In the genomic region with DNA sequence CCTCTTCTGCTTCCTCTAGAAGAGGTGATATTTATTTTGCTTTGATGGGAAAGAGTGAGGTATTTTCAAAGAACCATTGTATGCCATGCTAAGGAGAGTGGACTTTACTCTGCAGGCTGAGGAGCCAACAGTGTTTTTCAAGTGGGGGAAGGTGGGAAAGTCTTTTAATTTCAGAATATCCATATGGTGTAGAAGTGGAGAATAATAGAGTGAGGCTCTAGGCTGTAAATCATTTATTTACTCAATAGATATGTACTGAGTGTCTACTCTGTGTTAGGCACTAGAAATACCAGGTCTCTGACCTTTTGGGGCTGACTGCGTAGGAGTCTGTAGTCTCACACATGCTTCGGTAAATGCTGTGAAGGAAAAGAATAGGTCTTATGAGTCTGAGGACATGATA, we compare ENCODE assay signal across 21 cellular contexts. TPM values are rescaled to one million over a fixed set of nuclear protein-coding genes. Genes with fewer than 3 reads are reported as not detected.
DNase-seq lines count a peak whose midpoint lies in the region; ATAC-seq and TF ChIP-seq lines count a peak whose summit lies in the region.
"Had no signal": no experiment of that assay in that cellular context is flagged by ENCODE, and none has a peak within 500 bp of the region (broad histone marks: within the 10 kb centered on the region; RNA-seq: fewer than 3 reads in every experiment).

No MANE protein-coding gene starts in this region.

- ATAC-seq in activated CD8-positive, alpha-beta T cell treated with anti-CD3 and anti-CD28 coated beads for 36 hours: peak; percentile 51
- ATAC-seq in activated CD8-positive, alpha-beta T cell treated with anti-CD3 and anti-CD28 coated beads, Interleukin-2, amount 10 ng/mL, durations not matched to agents 7 days and 5 days: no peak
- ATAC-seq in HG02798 (IDR thresholded peaks at IDR 0.05; ENCODE audit: poor library complexity, unreplicated experiment) (no peak), natural killer cell (no peak)
- ATAC-seq: GM12878, GM23338, Right ventricle myocardium inferior had no signal

- H3K36me3 Mint-ChIP-seq in activated CD8-positive, alpha-beta T cell treated with anti-CD3 and anti-CD28 coated beads for 36 hours (ENCODE audit: low read depth): no peaks in the 10 kb centered on the region
- peaks cover 3% of the 10 kb centered on the region for H3K36me3 Mint-ChIP-seq in activated CD8-positive, alpha-beta T cell treated with anti-CD3 and anti-CD28 coated beads, Interleukin-2, amount 10 ng/mL, durations not matched to agents 7 days and 5 days (ENCODE audit: low read depth)
- H3K36me3 Mint-ChIP-seq in glutamatergic neuron (ENCODE audit: unreplicated experiment) (no peaks in the 10 kb centered on the region), type B pancreatic cell (peaks cover 5% of the 10 kb centered on the region), natural killer cell (no peaks in the 10 kb centered on the region)

- H3K4me1 Mint-ChIP-seq in activated CD8-positive, alpha-beta T cell treated with anti-CD3 and anti-CD28 coated beads for 36 hours (ENCODE audit: low read depth): peaks cover 6% of the 10 kb centered on the region
- peaks cover 9% of the 10 kb centered on the region for H3K4me1 Mint-ChIP-seq in activated CD8-positive, alpha-beta T cell treated with anti-CD3 and anti-CD28 coated beads, Interleukin-2, amount 10 ng/mL, durations not matched to agents 7 days and 5 days (ENCODE audit: low read depth)
- H3K4me1 Mint-ChIP-seq in glutamatergic neuron (ENCODE audit: low read depth, unreplicated experiment): peaks cover 7% of the 10 kb centered on the region
- H3K4me1 Mint-ChIP-seq in type B pancreatic cell (ENCODE audit: unreplicated experiment): peaks cover 13% of the 10 kb centered on the region
- H3K4me1 Mint-ChIP-seq in natural killer cell: peaks cover 0 to 8% of the 10 kb centered on the region in 2 donors
- H3K4me1 Mint-ChIP-seq: GM23338 had no signal

- H3K9me3 Mint-ChIP-seq in activated CD8-positive, alpha-beta T cell treated with anti-CD3 and anti-CD28 coated beads for 36 hours: peaks cover 9% of the 10 kb centered on the region
- H3K9me3 Mint-ChIP-seq in activated CD8-positive, alpha-beta T cell treated with anti-CD3 and anti-CD28 coated beads, Interleukin-2, amount 10 ng/mL, durations not matched to agents 7 days and 5 days (ENCODE audit: insufficient read depth): peaks cover 5% of the 10 kb centered on the region
- H3K9me3 Mint-ChIP-seq in glutamatergic neuron (ENCODE audit: unreplicated experiment): peaks cover 2% of the 10 kb centered on the region
- H3K9me3 Mint-ChIP-seq in type B pancreatic cell: peaks cover 12% of the 10 kb centered on the region
- H3K9me3 Mint-ChIP-seq in natural killer cell: no peaks in the 10 kb centered on the region

- intact Hi-C loops in activated CD8-positive, alpha-beta T cell treated with anti-CD3 and anti-CD28 coated beads for 36 hours (cut with micrococcal nuclease): no loop called here
- intact Hi-C loops in natural killer cell (cut with micrococcal nuclease): no loop called here

- no peak overlapping the region for H3K4me3 Mint-ChIP-seq in activated CD8-positive, alpha-beta T cell treated with anti-CD3 and anti-CD28 coated beads for 36 hours
- no peak overlapping the region for H3K4me3 Mint-ChIP-seq in activated CD8-positive, alpha-beta T cell treated with anti-CD3 and anti-CD28 coated beads, Interleukin-2, amount 10 ng/mL, durations not matched to agents 7 days and 5 days
- H3K4me3 Mint-ChIP-seq in glutamatergic neuron (ENCODE audit: unreplicated experiment) (no peak overlapping the region), type B pancreatic cell (peak overlapping the region; percentile 8), natural killer cell (no peak overlapping the region)
- H3K4me3 Mint-ChIP-seq: CD4-positive, alpha-beta T cell; GM23338; H9 had no signal

- peaks cover 12% of the 10 kb centered on the region for H3K27me3 Mint-ChIP-seq in activated CD8-positive, alpha-beta T cell treated with anti-CD3 and anti-CD28 coated beads for 36 hours
- no peaks in the 10 kb centered on the region for H3K27me3 Mint-ChIP-seq in activated CD8-positive, alpha-beta T cell treated with anti-CD3 and anti-CD28 coated beads, Interleukin-2, amount 10 ng/mL, durations not matched to agents 7 days and 5 days (ENCODE audit: low read depth)
- H3K27me3 Mint-ChIP-seq in glutamatergic neuron (ENCODE audit: unreplicated experiment) (no peaks in the 10 kb centered on the region), type B pancreatic cell (no peaks in the 10 kb centered on the region), natural killer cell (ENCODE audit: low read depth in 2 of 2) (no peaks in the 10 kb centered on the region)

- no peak for TF ChIP-seq CTCF in activated CD8-positive, alpha-beta T cell treated with anti-CD3 and anti-CD28 coated beads for 36 hours (IDR thresholded peaks at IDR 0.05)
- TF ChIP-seq CTCF in glutamatergic neuron (IDR thresholded peaks at IDR 0.05; ENCODE audit: partially characterized antibody, unreplicated experiment): no peak
- TF ChIP-seq CTCF in type B pancreatic cell (conservative IDR thresholded peaks at IDR 0.05): no peak
- no peak for TF ChIP-seq CTCF in natural killer cell (IDR thresholded peaks at IDR 0.05)

- no peak overlapping the region for H3K27ac Mint-ChIP-seq in activated CD8-positive, alpha-beta T cell treated with anti-CD3 and anti-CD28 coated beads for 36 hours
- no peak overlapping the region for H3K27ac Mint-ChIP-seq in activated CD8-positive, alpha-beta T cell treated with anti-CD3 and anti-CD28 coated beads, Interleukin-2, amount 10 ng/mL, durations not matched to agents 7 days and 5 days
- H3K27ac Mint-ChIP-seq in glutamatergic neuron (ENCODE audit: unreplicated experiment): peak overlapping the region; percentile 17
- no peak overlapping the region for H3K27ac Mint-ChIP-seq in type B pancreatic cell
- no peak overlapping the region for H3K27ac Mint-ChIP-seq in natural killer cell
- H3K27ac Mint-ChIP-seq: CD4-positive, alpha-beta T cell; GM23338; H9 had no signal

- peak; percentile 17 for DNase-seq in activated CD8-positive, alpha-beta T cell treated with anti-CD3 and anti-CD28 coated beads for 36 hours
- no peak for DNase-seq in activated CD8-positive, alpha-beta T cell treated with anti-CD3 and anti-CD28 coated beads, Interleukin-2, amount 10 ng/mL, durations not matched to agents 7 days and 5 days
- peak; percentile 25 for DNase-seq in NCI-H2227 (lab: John Stamatoyannopoulos, UW; ENCODE audit: unreplicated experiment)
- DNase-seq in glutamatergic neuron: no peak
- no peak for DNase-seq in type B pancreatic cell (ENCODE audit: extremely low spot score, unreplicated experiment)
- DNase-seq in natural killer cell: no peak
- no peak for DNase-seq in activated CD4-positive, alpha-beta T cell treated with anti-CD3 and anti-CD28 coated beads for 4 hours
- DNase-seq: 8988T; CD4-positive, alpha-beta T cell; EL; GDM1; H9; Karpas-422; NCI-H2081 treated with DMSO at 0.1 percent for 48 hours; NCI-H446 treated with DMSO at 0.1 percent for 48 hours; NCI-H526; PC-9 had no signal

- POLR2A ChIA-PET in activated CD8-positive, alpha-beta T cell treated with anti-CD3 and anti-CD28 coated beads for 36 hours (lab: Charles Lee): no interaction called here
- POLR2A ChIA-PET in activated CD8-positive, alpha-beta T cell treated with anti-CD3 and anti-CD28 coated beads, Interleukin-2, amount 10 ng/mL, durations not matched to agents 7 days and 5 days (lab: Charles Lee): no interaction called here

- CTCF ChIA-PET in activated CD8-positive, alpha-beta T cell treated with anti-CD3 and anti-CD28 coated beads for 36 hours (lab: Charles Lee): no interaction called here
- CTCF ChIA-PET in activated CD8-positive, alpha-beta T cell treated with anti-CD3 and anti-CD28 coated beads, Interleukin-2, amount 10 ng/mL, durations not matched to agents 7 days and 5 days (lab: Charles Lee): no interaction called here

RNA-seq across cellular contexts. Expression of gene TENT2, which starts 30.7 kb away (rescaled TPM):
- total RNA-seq in activated CD8-positive, alpha-beta T cell treated with anti-CD3 and anti-CD28 coated beads for 36 hours: 10 to 100 TPM; 70.2 to 71.8 TPM
- total RNA-seq in activated CD8-positive, alpha-beta T cell treated with anti-CD3 and anti-CD28 coated beads, Interleukin-2, amount 10 ng/mL, durations not matched to agents 7 days and 5 days: 10 to 100 TPM; 73.5 to 78.7 TPM
- total RNA-seq in glutamatergic neuron (ENCODE audit: unreplicated experiment) (60.4 TPM), type B pancreatic cell (ENCODE audit: low replicate concordance) (53.1 and 64.1 TPM in 2 replicates), natural killer cell (100 to 1,000 TPM; 219 to 296 (median 272) TPM)

Comparison
In these comparisons a context has a peak if more than half of its experiments do, and no peak if none do; other contexts are left out.
1. DNase-seq: peak in activated CD8-positive, alpha-beta T cell treated with anti-CD3 and anti-CD28 coated beads for 36 hours (single experiment) and NCI-H2227 (single experiment); none in activated CD8-positive, alpha-beta T cell treated with anti-CD3 and anti-CD28 coated beads, Interleukin-2, amount 10 ng/mL, durations not matched to agents 7 days and 5 days (single experiment), glutamatergic neuron (single experiment), type B pancreatic cell (single experiment), natural killer cell (single experiment) and activated CD4-positive, alpha-beta T cell treated with anti-CD3 and anti-CD28 coated beads for 4 hours (0 of 2).